Comparison of ENCODE assay signal across 11 cellular contexts in genomic region chr3:190721330-190721729, GRCh38.
DNase-seq lines count a peak whose midpoint lies in the region; ATAC-seq, FAIRE-seq and TF ChIP-seq lines count a peak whose summit lies in the region.
"Had no signal": no experiment of that assay in that cellular context is flagged by ENCODE, and none has a peak within 500 bp of the region (broad histone marks: within the 10 kb centered on the region; RNA-seq: fewer than 3 reads in every experiment).

No MANE protein-coding gene starts in this region.

- DNase-seq in GM10266 (ENCODE audit: extremely low spot score) (peak; percentile 14), GM20000 (ENCODE audit: low spot score) (peak; percentile 7), RCC 7860 (ENCODE audit: low spot score) (peak; percentile 92), NCI-H2107 treated with DMSO at 0.1 percent for 48 hours (lab: John Stamatoyannopoulos, UW; ENCODE audit: unreplicated experiment) (no peak), right lobe of liver (no peak), 8988T (no peak)
- no peak for DNase-seq in stimulated activated CD4-positive, alpha-beta T cell treated with anti-CD3 and anti-CD28 coated beads, Interleukin-2, amount 100 ng/mL, for 48 hours
- DNase-seq: naive thymus-derived CD4-positive, alpha-beta T cell; stimulated activated CD4-positive, alpha-beta T cell treated with anti-CD3 and anti-CD28 coated beads, Interleukin-4, amount 100 ng/mL, for 24 hours had no signal

- 93% methylated on average over 3 of the region's 5 CpGs for WGBS in right lobe of liver (ENCODE audit: insufficient coverage, low coverage, low lambda C conversion rate, missing lambda C conversion rate)

- no peak for TF ChIP-seq CTCF in GM10266 (IDR thresholded peaks at IDR 0.05; ENCODE audit: control insufficient read depth, insufficient read depth, low read depth, missing control alignments)
- no peak for TF ChIP-seq CTCF in GM20000 (IDR thresholded peaks at IDR 0.05; ENCODE audit: extremely low read depth, missing control alignments)
- TF ChIP-seq CTCF in right lobe of liver (IDR thresholded peaks at IDR 0.05): no peak

- no peaks in the 10 kb centered on the region for H3K36me3 ChIP-seq in right lobe of liver

- H3K4me1 ChIP-seq in right lobe of liver: no peaks in the 10 kb centered on the region

- no peak for TF ChIP-seq POLR2A in right lobe of liver (IDR thresholded peaks at IDR 0.05)

- peak; percentile 98 for FAIRE-seq in RCC 7860 (lab: Jason Lieb, UNC)

- no peaks in the 10 kb centered on the region for H3K9me3 ChIP-seq in right lobe of liver

- no peak overlapping the region for H3K27ac ChIP-seq in right lobe of liver
- H3K27ac ChIP-seq: C4-2B had no signal

- H3K4me3 ChIP-seq in right lobe of liver: no peak overlapping the region

- no peaks in the 10 kb centered on the region for H3K27me3 ChIP-seq in right lobe of liver

- intact Hi-C loops in right lobe of liver (cut with DNase I): no loop called here

- ATAC-seq in HG03103 (IDR thresholded peaks at IDR 0.05; ENCODE audit: low read depth, unreplicated experiment): peak; percentile 96
- ATAC-seq in right lobe of liver: no peak
- ATAC-seq: naive thymus-derived CD4-positive, alpha-beta T cell had no signal

Comparison
In these comparisons a context has a peak if more than half of its experiments do, and no peak if none do; other contexts are left out.
1. DNase-seq: peak in GM10266 (single experiment), GM20000 (single experiment) and RCC 7860 (single experiment); none in NCI-H2107 treated with DMSO at 0.1 percent for 48 hours (single experiment), right lobe of liver (0 of 3), stimulated activated CD4-positive, alpha-beta T cell treated with anti-CD3 and anti-CD28 coated beads, Interleukin-2, amount 100 ng/mL, for 48 hours (0 of 2) and 8988T (single experiment).